ENCODE assay signal across 16 cellular contexts in genomic region chrX:131262200-131262599, GRCh38. TPM values are rescaled to one million over a fixed set of nuclear protein-coding genes. Genes with fewer than 3 reads are reported as not detected.
"Had no signal": no experiment of that assay in that cellular context is flagged by ENCODE, and none has a peak within 500 bp of the region (broad histone marks: within the 10 kb centered on the region; RNA-seq: fewer than 3 reads in every experiment).

No MANE protein-coding gene starts in this region.

- ATAC-seq: foreskin keratinocyte; naive thymus-derived CD4-positive, alpha-beta T cell; sciatic nerve; stimulated activated memory B cell treated with anti-CD40 and anti-IgM and Interleukin-4, amounts not matched to agents 10 μg/mL and 1 μg/mL and 100 μg/mL, for 72 hours; stimulated activated naive CD8-positive, alpha-beta T cell treated with anti-CD3 and anti-CD28 coated beads, Interleukin-15, amount 100 ng/mL, for 72 hours had no signal

- DNase-seq: colonic mucosa; dermis blood vessel endothelial cell; foreskin keratinocyte; mammary epithelial cell; spleen; stimulated activated CD4-positive, alpha-beta T cell treated with anti-CD3 and anti-CD28 coated beads, Interleukin-4, amount 100 ng/mL, for 24 hours had no signal

- H3K9me3 ChIP-seq: colonic mucosa, neutrophil, spleen, thoracic aorta, transverse colon had no signal

- H3K27ac ChIP-seq: colonic mucosa, foreskin keratinocyte, neutrophil, spleen, thoracic aorta, transverse colon had no signal

- H3K27me3 ChIP-seq: colonic mucosa, foreskin keratinocyte, neutrophil, transverse colon had no signal

- H3K36me3 ChIP-seq: colonic mucosa, neutrophil, spleen, thoracic aorta, transverse colon had no signal

- H3K4me3 ChIP-seq: colonic mucosa, spleen, thoracic aorta, transverse colon had no signal

- H3K4me1 ChIP-seq: colonic mucosa, foreskin keratinocyte, spleen, transverse colon had no signal

RNA-seq across cellular contexts. Expression of gene IGSF1, which starts 26.9 kb away (rescaled TPM):
- total RNA-seq: dermis blood vessel endothelial cell; endothelial cell of umbilical vein; foreskin keratinocyte; mammary epithelial cell; mononuclear cell; naive thymus-derived CD4-positive, alpha-beta T cell; pulmonary artery endothelial cell; spleen had no signal
- polyA plus RNA-seq: endothelial cell of umbilical vein; foreskin keratinocyte; mammary epithelial cell; naive thymus-derived CD4-positive, alpha-beta T cell had no signal
